In the genomic region with DNA sequence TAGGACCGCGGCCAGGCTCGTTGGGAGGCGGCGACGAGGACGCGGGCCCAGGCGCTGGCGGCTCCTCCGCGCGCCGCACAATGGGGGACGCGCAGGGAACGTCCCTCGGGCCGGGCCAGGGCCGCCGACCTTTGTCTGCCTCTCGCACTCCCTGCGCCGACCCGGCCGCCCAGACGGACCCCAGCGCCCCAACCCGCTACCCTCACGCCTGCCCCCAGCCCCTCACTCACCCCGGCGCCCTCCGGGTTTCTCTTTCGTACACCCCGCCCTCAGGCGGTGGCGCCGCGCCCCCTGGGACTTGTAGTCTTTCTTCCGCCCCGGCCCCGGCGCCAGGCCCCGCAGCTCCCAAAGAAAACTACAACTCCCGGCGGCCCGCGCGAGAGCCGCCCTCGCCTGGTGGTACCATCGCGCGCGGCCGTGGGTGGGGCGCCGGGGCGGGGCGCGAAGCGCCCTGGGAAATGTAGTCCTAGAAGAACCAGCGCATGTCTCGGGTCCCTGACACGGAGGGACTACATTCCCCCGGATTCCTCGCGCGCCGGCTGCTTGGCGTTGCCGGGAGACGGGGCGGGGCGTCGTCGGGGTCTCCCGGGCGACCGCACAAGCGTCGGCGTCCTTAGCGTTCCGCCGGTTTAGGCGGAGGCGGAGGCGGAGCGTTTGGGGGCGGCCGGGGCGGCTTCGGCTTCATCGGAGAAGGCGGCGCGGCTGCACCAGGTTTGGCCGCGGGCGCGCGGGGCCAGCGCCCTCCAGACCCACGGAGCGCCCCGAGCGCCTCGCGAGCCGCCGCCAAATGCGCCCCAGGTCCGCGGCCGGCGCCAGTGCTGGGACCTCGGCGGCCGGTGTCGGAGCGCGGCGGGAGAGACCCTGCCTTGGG, we compare ENCODE assay signal across 8 cellular contexts. TPM values are rescaled to one million over a fixed set of nuclear protein-coding genes. Genes with fewer than 3 reads are reported as not detected.
A peak's percentile ranks its signal among the peaks of the same experiment; 100 is the strongest.
DNase-seq lines count a peak whose midpoint lies in the region; ATAC-seq and TF ChIP-seq lines count a peak whose summit lies in the region.

A gene (minus strand): TSS at position 260 of the 871 bp plus-strand sequence. CDS start 24,546 bp downstream, outside the sequence.

- no peak for TF ChIP-seq EP300 in suprapubic skin (IDR thresholded peaks at IDR 0.05)

- DNase-seq in GM04503 (ENCODE audit: low read depth) (peak; percentile 87), NCI-H1048 (lab: John Stamatoyannopoulos, UW) (peak; percentile 96), glomerular endothelial cell (ENCODE audit: extremely low read depth, low read depth, low spot score) (peak; percentile 72), nucleus accumbens (lab: John Stamatoyannopoulos, UW) (peak; percentile 76 to 100 (median 98)), suprapubic skin (ENCODE audit: low spot score in 2 of 2) (peak; percentile 98 to 99)
- DNase-seq in activated naive CD4-positive, alpha-beta T cell treated with anti-CD3 and anti-CD28 coated beads, Interleukin-2, amount 50 U/mL, for 16 hours: peak; percentile 99

- peak in 1 of 2 donors; percentile 6 for TF ChIP-seq CTCF in suprapubic skin (IDR thresholded peaks at IDR 0.05)

- no peaks in the 10 kb centered on the region for H3K9me3 ChIP-seq in suprapubic skin

- no peak for TF ChIP-seq POLR2A in suprapubic skin (IDR thresholded peaks at IDR 0.05)

- ATAC-seq in HG02571 (IDR thresholded peaks at IDR 0.05; ENCODE audit: unreplicated experiment) (peak; percentile 80), SK-N-SH treated with all-trans-retinoic acid at 6 μM for 48 hours (peak; percentile 96)

- peak within 1 kb of the TSS; percentile 92 for H3K4me3 ChIP-seq in suprapubic skin

- peak within 1 kb of the TSS; percentile 68 for H3K27ac ChIP-seq in suprapubic skin

- 0% methylated on average over 19 of the region's 124 CpGs for WGBS in suprapubic skin

- peaks cover 18% of the 10 kb centered on the region for H3K4me1 ChIP-seq in suprapubic skin

- H3K27me3 ChIP-seq in suprapubic skin: peaks cover 11% of the 10 kb centered on the region

- no peaks in the 10 kb centered on the region for H3K36me3 ChIP-seq in suprapubic skin

TF ChIP-seq in SK-N-SH treated with all-trans-retinoic acid at 6 μM for 48 hours, 23 proteins besides CTCF, POLR2A, EP300 and RAD21:
- TF ChIP-seq PPARA (CRISPR knock-in tag; IDR thresholded peaks at IDR 0.05; ENCODE audit: borderline replicate concordance): no peak
- TF ChIP-seq ZNF70 (CRISPR knock-in tag; IDR thresholded peaks at IDR 0.05): no peak
- TF ChIP-seq ISL1 (CRISPR knock-in tag; IDR thresholded peaks at IDR 0.05): no peak
- TF ChIP-seq, protein P1, sequence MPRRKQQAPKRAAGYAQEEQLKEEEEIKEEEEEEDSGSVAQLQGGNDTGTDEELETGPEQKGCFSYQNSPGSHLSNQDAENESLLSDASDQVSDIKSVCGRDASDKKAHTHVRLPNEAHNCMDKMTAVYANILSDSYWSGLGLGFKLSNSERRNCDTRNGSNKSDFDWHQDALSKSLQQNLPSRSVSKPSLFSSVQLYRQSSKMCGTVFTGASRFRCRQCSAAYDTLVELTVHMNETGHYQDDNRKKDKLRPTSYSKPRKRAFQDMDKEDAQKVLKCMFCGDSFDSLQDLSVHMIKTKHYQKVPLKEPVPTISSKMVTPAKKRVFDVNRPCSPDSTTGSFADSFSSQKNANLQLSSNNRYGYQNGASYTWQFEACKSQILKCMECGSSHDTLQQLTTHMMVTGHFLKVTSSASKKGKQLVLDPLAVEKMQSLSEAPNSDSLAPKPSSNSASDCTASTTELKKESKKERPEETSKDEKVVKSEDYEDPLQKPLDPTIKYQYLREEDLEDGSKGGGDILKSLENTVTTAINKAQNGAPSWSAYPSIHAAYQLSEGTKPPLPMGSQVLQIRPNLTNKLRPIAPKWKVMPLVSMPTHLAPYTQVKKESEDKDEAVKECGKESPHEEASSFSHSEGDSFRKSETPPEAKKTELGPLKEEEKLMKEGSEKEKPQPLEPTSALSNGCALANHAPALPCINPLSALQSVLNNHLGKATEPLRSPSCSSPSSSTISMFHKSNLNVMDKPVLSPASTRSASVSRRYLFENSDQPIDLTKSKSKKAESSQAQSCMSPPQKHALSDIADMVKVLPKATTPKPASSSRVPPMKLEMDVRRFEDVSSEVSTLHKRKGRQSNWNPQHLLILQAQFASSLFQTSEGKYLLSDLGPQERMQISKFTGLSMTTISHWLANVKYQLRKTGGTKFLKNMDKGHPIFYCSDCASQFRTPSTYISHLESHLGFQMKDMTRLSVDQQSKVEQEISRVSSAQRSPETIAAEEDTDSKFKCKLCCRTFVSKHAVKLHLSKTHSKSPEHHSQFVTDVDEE (CRISPR knock-in tag; IDR thresholded peaks at IDR 0.05): peak; percentile 91

RNA-seq across cellular contexts. Expression of the gene that starts here (rescaled TPM):
- total RNA-seq in glomerular endothelial cell (13.5 and 32.1 TPM in 2 replicates), suprapubic skin (10 to 100 TPM; 12.8 to 48.4 (median 19.7) TPM)

Comparison
In these comparisons a context has a peak if more than half of its experiments do, and no peak if none do; other contexts are left out.
1. Peak in every context shown above with its lines: DNase-seq, ATAC-seq, H3K4me3 ChIP-seq and H3K27ac ChIP-seq.